1 cellular context compared by ENCODE assay signal in the genomic region with DNA sequence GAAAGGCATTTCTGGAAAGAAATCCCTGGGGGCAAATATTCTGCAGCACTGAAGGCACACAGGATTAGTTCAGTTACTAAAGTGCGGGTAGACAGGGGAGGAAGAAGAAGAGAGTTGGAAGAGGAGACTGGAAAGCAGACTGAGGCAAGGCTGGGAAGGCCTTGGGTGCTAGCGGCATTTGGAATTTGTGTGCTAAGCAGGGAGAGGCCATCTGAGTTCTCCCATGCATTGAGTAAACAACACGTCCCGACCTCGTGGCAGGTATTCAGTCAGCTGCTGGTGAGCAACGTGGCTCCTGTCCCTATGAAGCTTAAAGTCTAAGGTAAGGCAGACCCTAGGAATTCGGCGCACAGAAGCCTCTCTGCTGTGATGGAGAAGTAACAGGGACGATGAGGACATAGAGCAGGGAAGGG.
TF ChIP-seq lines count a peak whose summit lies in the region.

No MANE protein-coding gene starts in this region.

TF ChIP-seq in IMR-90, 13 proteins besides CTCF, POLR2A, EP300 and RAD21:
- TF ChIP-seq, protein P1, sequence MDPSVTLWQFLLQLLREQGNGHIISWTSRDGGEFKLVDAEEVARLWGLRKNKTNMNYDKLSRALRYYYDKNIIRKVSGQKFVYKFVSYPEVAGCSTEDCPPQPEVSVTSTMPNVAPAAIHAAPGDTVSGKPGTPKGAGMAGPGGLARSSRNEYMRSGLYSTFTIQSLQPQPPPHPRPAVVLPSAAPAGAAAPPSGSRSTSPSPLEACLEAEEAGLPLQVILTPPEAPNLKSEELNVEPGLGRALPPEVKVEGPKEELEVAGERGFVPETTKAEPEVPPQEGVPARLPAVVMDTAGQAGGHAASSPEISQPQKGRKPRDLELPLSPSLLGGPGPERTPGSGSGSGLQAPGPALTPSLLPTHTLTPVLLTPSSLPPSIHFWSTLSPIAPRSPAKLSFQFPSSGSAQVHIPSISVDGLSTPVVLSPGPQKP (IDR thresholded peaks at IDR 0.05; ENCODE audit: borderline replicate concordance, low read depth, low read length), result no peak
- TF ChIP-seq MAZ (IDR thresholded peaks at IDR 0.05; ENCODE audit: borderline replicate concordance, low read depth, low read length), result no peak
- TF ChIP-seq MXI1 (IDR thresholded peaks at IDR 0.05; ENCODE audit: borderline replicate concordance, low read depth, low read length), result no peak
- TF ChIP-seq, protein P2, sequence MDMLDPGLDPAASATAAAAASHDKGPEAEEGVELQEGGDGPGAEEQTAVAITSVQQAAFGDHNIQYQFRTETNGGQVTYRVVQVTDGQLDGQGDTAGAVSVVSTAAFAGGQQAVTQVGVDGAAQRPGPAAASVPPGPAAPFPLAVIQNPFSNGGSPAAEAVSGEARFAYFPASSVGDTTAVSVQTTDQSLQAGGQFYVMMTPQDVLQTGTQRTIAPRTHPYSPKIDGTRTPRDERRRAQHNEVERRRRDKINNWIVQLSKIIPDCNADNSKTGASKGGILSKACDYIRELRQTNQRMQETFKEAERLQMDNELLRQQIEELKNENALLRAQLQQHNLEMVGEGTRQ (IDR thresholded peaks at IDR 0.05; ENCODE audit: low read depth, low read length), result no peak
- no peak for TF ChIP-seq FOS (IDR thresholded peaks at IDR 0.05; ENCODE audit: low read depth, low read length)
- TF ChIP-seq CHD1 (IDR thresholded peaks at IDR 0.05; ENCODE audit: low read depth, low read length), result no peak
- no peak for TF ChIP-seq BHLHE40 (IDR thresholded peaks at IDR 0.05; ENCODE audit: low read depth, low read length)
- TF ChIP-seq SMC3 (IDR thresholded peaks at IDR 0.05; ENCODE audit: low read depth, low read length), result no peak
- TF ChIP-seq CEBPB (IDR thresholded peaks at IDR 0.05; ENCODE audit: low read depth, low read length), result no peak
- no peak for TF ChIP-seq NFE2L2 (IDR thresholded peaks at IDR 0.05; ENCODE audit: low read depth, low read length)
- no peak for TF ChIP-seq RCOR1 (IDR thresholded peaks at IDR 0.05; ENCODE audit: insufficient replicate concordance, low read length)
- no peak for TF ChIP-seq RFX5 (IDR thresholded peaks at IDR 0.05; ENCODE audit: low read depth, low read length)
- no peak for TF ChIP-seq MAFK (IDR thresholded peaks at IDR 0.05; ENCODE audit: low read depth, low read length)
TF ChIP-seq in IMR-90: peak in this region for 0.
